Comparison of ENCODE assay signal across 30 cellular contexts in genomic region chr19:53506728-53507127, GRCh38.
"Had no signal": no experiment of that assay in that cellular context is flagged by ENCODE, and none has a peak within 500 bp of the region (broad histone marks: within the 10 kb centered on the region; RNA-seq: fewer than 3 reads in every experiment).

No MANE protein-coding gene starts in this region.

- H3K27ac ChIP-seq: ascending aorta, brain microvascular endothelial cell, coronary artery, dorsolateral prefrontal cortex, epithelial cell of prostate, esophagus squamous epithelium, gastroesophageal sphincter, WERI-Rb-1 had no signal

- H3K27me3 ChIP-seq: ascending aorta, brain microvascular endothelial cell, dorsolateral prefrontal cortex, esophagus squamous epithelium had no signal

- H3K4me1 ChIP-seq: ascending aorta had no signal

- H3K9me3 ChIP-seq: ascending aorta had no signal

- H3K4me3 ChIP-seq: ascending aorta, coronary artery, dorsolateral prefrontal cortex, esophagus squamous epithelium, gastroesophageal sphincter had no signal

- H3K27me3 Mint-ChIP-seq: activated naive CD8-positive, alpha-beta T cell treated with anti-CD3 and anti-CD28 coated beads, Interleukin-2, amount 10 ng/mL, durations not matched to agents 7 days and 5 days had no signal

- H3K4me3 Mint-ChIP-seq: activated B cell treated with CpG ODN at 0.5 μM for 24 hours; activated naive CD4-positive, alpha-beta T cell treated with anti-CD3 and anti-CD28 coated beads, Interleukin-2, amount 10 ng/mL, durations not matched to agents 7 days and 5 days; activated naive CD8-positive, alpha-beta T cell treated with anti-CD3 and anti-CD28 coated beads, Interleukin-2, amount 10 ng/mL, durations not matched to agents 7 days and 5 days; activated T-cell treated with anti-CD3 and anti-CD28 coated beads, Interleukin-2, amount 50 U/mL, for 24 hours; activated T-cell treated with anti-CD3 and anti-CD28 coated beads, Interleukin-2, amount 50 U/mL, for 72 hours; central memory CD8-positive, alpha-beta T cell; dendritic cell treated with granulocyte-macrophage colony-stimulating factor and Interleukin-4, amounts not matched to agents 40 ng/mL and 50 ng/mL, for 4 days; T-helper 17 cell; T-helper 2 cell treated with Interferon-gamma antibody and Interleukin-4, amounts not matched to agents 5 μg/mL and 100 μg/mL, for 36 hours had no signal

- DNase-seq: activated B cell treated with CpG ODN at 0.5 μM for 24 hours; activated CD4-positive, alpha-beta T cell treated with anti-CD3 and anti-CD28 coated beads for 48 hours; activated CD4-positive, alpha-beta T cell treated with anti-CD3 and anti-CD28 coated beads, Interleukin-2, amount 50 U/mL, for 1 hour; activated CD4-positive, alpha-beta T cell treated with anti-CD3 and anti-CD28 coated beads, Interleukin-2, amount 50 U/mL, for 48 hours; activated CD8-positive, alpha-beta memory T cell treated with anti-CD3 and anti-CD28 coated beads, Interleukin-2, amount 50 U/mL, for 48 hours; activated gamma-delta T cell; activated naive CD4-positive, alpha-beta T cell; activated naive CD4-positive, alpha-beta T cell treated with anti-CD3 and anti-CD28 coated beads, Interleukin-2, amount 10 ng/mL, durations not matched to agents 7 days and 5 days; activated naive CD8-positive, alpha-beta T cell treated with anti-CD3 and anti-CD28 coated beads, Interleukin-2, amount 10 ng/mL, durations not matched to agents 7 days and 5 days; activated T-cell treated with anti-CD3 and anti-CD28 coated beads for 4 hours; activated T-cell treated with anti-CD3 and anti-CD28 coated beads, Interleukin-2, amount 50 U/mL, for 24 hours; activated T-cell treated with anti-CD3 and anti-CD28 coated beads, Interleukin-2, amount 50 U/mL, for 72 hours; brain microvascular endothelial cell; dorsolateral prefrontal cortex; effector memory CD4-positive, alpha-beta T cell; esophagus squamous epithelium; foreskin melanocyte; head of caudate nucleus; T-helper 1 cell; T-helper 17 cell; T1000; WERI-Rb-1 had no signal

- H3K36me3 Mint-ChIP-seq: activated naive CD4-positive, alpha-beta T cell treated with anti-CD3 and anti-CD28 coated beads, Interleukin-2, amount 10 ng/mL, durations not matched to agents 7 days and 5 days; activated naive CD8-positive, alpha-beta T cell treated with anti-CD3 and anti-CD28 coated beads, Interleukin-2, amount 10 ng/mL, durations not matched to agents 7 days and 5 days had no signal

- H3K36me3 ChIP-seq: ascending aorta, brain microvascular endothelial cell, esophagus squamous epithelium, gastroesophageal sphincter, WERI-Rb-1 had no signal

- H3K9me3 Mint-ChIP-seq: central memory CD8-positive, alpha-beta T cell had no signal

- H3K27ac Mint-ChIP-seq: activated B cell treated with CpG ODN at 0.5 μM for 24 hours; activated naive CD4-positive, alpha-beta T cell treated with anti-CD3 and anti-CD28 coated beads, Interleukin-2, amount 10 ng/mL, durations not matched to agents 7 days and 5 days; activated naive CD4-positive, alpha-beta T cell treated with anti-CD3 and anti-CD28 coated beads, Interleukin-2, amount 50 U/mL, for 72 hours; activated naive CD8-positive, alpha-beta T cell treated with anti-CD3 and anti-CD28 coated beads, Interleukin-2, amount 10 ng/mL, durations not matched to agents 7 days and 5 days; activated T-cell treated with anti-CD3 and anti-CD28 coated beads, Interleukin-2, amount 50 U/mL, for 24 hours; activated T-cell treated with anti-CD3 and anti-CD28 coated beads, Interleukin-2, amount 50 U/mL, for 72 hours; dendritic cell treated with granulocyte-macrophage colony-stimulating factor and Interleukin-4, amounts not matched to agents 40 ng/mL and 50 ng/mL, for 4 days; T-helper 17 cell; T-helper 2 cell treated with Interferon-gamma antibody and Interleukin-4, amounts not matched to agents 5 μg/mL and 100 μg/mL, for 36 hours had no signal

- H3K4me1 Mint-ChIP-seq: activated naive CD4-positive, alpha-beta T cell treated with anti-CD3 and anti-CD28 coated beads, Interleukin-2, amount 10 ng/mL, durations not matched to agents 7 days and 5 days; activated naive CD8-positive, alpha-beta T cell treated with anti-CD3 and anti-CD28 coated beads, Interleukin-2, amount 10 ng/mL, durations not matched to agents 7 days and 5 days; central memory CD8-positive, alpha-beta T cell; T-helper 17 cell had no signal
